Comparison of ENCODE assay signal across 17 cellular contexts in the genomic region with DNA sequence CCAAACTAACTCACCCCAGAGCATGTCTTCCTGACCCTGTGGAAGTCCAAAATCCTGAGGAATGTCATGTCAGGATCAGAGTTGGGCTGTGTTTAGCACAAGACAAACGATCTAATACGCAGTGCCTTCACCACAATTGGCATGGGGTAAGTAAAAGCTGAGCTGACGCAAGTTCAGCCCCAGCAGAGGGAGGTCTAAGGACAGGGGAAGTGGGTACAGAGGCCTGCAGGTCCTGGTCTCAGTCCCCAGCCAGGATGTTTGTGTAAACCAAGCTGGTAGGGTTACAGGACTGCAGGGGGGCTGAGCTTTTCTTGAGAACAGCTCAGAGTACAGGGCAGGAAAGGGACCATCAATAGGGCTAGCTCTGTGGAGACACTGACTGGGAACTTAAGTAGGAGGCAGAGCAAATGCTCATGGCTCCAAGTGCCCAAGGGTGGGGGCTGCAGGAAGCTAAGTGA. TPM values are rescaled to one million over a fixed set of nuclear protein-coding genes. Genes with fewer than 3 reads are reported as not detected.
DNase-seq lines count a peak whose midpoint lies in the region; ATAC-seq, FAIRE-seq and TF ChIP-seq lines count a peak whose summit lies in the region.
"Had no signal": no experiment of that assay in that cellular context is flagged by ENCODE, and none has a peak within 500 bp of the region (broad histone marks: within the 10 kb centered on the region; RNA-seq: fewer than 3 reads in every experiment).

No MANE protein-coding gene starts in this region.

- H3K23me2 ChIP-seq in H9 (ENCODE audit: insufficient read length, low read depth, low read length, poor library complexity, severe bottlenecking), result peaks cover 4% of the 10 kb centered on the region

- intact Hi-C loops in endothelial cell of umbilical vein (cut with micrococcal nuclease) (loop anchor here (1.0 to 5.0 kb wide), 2 partner anchors 9 to 88 kb away; no protein-coding TSS in a partner anchor), prostate gland (cut with DNase I) (no loop called here)

- no peak overlapping the region for H4K91ac ChIP-seq in H9 (ENCODE audit: insufficient read length, low read depth, low read length)

- no peak overlapping the region for H3T11ph ChIP-seq in H9 (ENCODE audit: low read length)

- H3K4me2 ChIP-seq in H9 (ENCODE audit: insufficient read depth, insufficient read length, low read length) (no peak overlapping the region), endothelial cell of umbilical vein (ENCODE audit: insufficient read depth, low read length) (peak overlapping the region; percentile 18), osteoblast (ENCODE audit: insufficient read depth, low read length) (no peak overlapping the region), MM.1S (ENCODE audit: low read depth, low read length) (no peak overlapping the region)

- no peak overlapping the region for H2BK20ac ChIP-seq in H9 (ENCODE audit: low read depth, low read length, poor library complexity, severe bottlenecking)

- peaks cover 22 to 32% of the 10 kb centered on the region in 2 experiments for H3K4me1 Mint-ChIP-seq in H9

- whole genome bisulfite sequencing in H9 (ENCODE audit: extremely low coverage, insufficient read length, low lambda C conversion rate), result no CpG with 5 or more reads among the region's 3 CpGs
- WGBS in prostate gland, result 73% methylated on average over 3 of the region's 3 CpGs

- no peaks in the 10 kb centered on the region for H3K79me2 ChIP-seq in H9 (ENCODE audit: insufficient read depth, low read length)
- H3K79me2 ChIP-seq in endothelial cell of umbilical vein (ENCODE audit: control insufficient read depth, insufficient read depth, low read length), result no peaks in the 10 kb centered on the region
- no peaks in the 10 kb centered on the region for H3K79me2 ChIP-seq in osteoblast (ENCODE audit: insufficient read depth, low read length)
- H3K79me2 ChIP-seq in MM.1S (ENCODE audit: low read length), result no peaks in the 10 kb centered on the region

- H2BK120ac ChIP-seq in H9 (ENCODE audit: low read depth, low read length, poor library complexity, severe bottlenecking), result no peak overlapping the region

- H2AK5ac ChIP-seq in H9 (ENCODE audit: insufficient read length, low read length), result no peak overlapping the region

- H3K9me3 ChIP-seq in H9 (ENCODE audit: control insufficient read depth, low read depth, low read length), result no peaks in the 10 kb centered on the region
- H3K9me3 ChIP-seq in endothelial cell of umbilical vein (replicated peaks; ENCODE audit: control insufficient read depth, insufficient read depth, low read length), result no peaks in the 10 kb centered on the region
- no peaks in the 10 kb centered on the region for H3K9me3 ChIP-seq in osteoblast (ENCODE audit: low read depth, low read length)
- no peaks in the 10 kb centered on the region for H3K9me3 ChIP-seq in MM.1S (replicated peaks; ENCODE audit: insufficient read depth, low read length)
- H3K9me3 ChIP-seq in prostate gland, result no peaks in the 10 kb centered on the region
- H3K9me3 ChIP-seq: testis had no signal

- no peaks in the 10 kb centered on the region for H3K9me3 Mint-ChIP-seq in H9
- H3K9me3 Mint-ChIP-seq: activated naive CD4-positive, alpha-beta T cell treated with anti-CD3 and anti-CD28 coated beads, Interleukin-2, amount 50 U/mL, for 72 hours; CD8-positive, alpha-beta T cell had no signal

- CTCF ChIA-PET in endothelial cell of umbilical vein (lab: Charles Lee), result interaction anchor here (0.7 to 3.6 kb wide), 16 partner anchors 8 to 263 kb away, joined by 3 to 41 read pairs (median 6); a partner anchor contains a TSS

- no peak overlapping the region for H3K4ac ChIP-seq in H9 (ENCODE audit: low read depth, low read length)

- no peak overlapping the region for H3K4me3 Mint-ChIP-seq in H9
- H3K4me3 Mint-ChIP-seq: CD8-positive, alpha-beta T cell had no signal

- H3K9ac ChIP-seq in H9 (ENCODE audit: extremely low read depth, insufficient read length, low read length), result no peak overlapping the region
- no peak overlapping the region for H3K9ac ChIP-seq in endothelial cell of umbilical vein (replicated peaks; ENCODE audit: extremely low read depth, insufficient read depth, low read length)
- no peak overlapping the region for H3K9ac ChIP-seq in MM.1S (ENCODE audit: low read length)

- no peak overlapping the region for H2AFZ ChIP-seq in H9 (ENCODE audit: low read length)
- peak overlapping the region; percentile 7 for H2AFZ ChIP-seq in endothelial cell of umbilical vein (ENCODE audit: low read depth, low read length)
- H2AFZ ChIP-seq in osteoblast (ENCODE audit: low read length), result no peak overlapping the region
- H2AFZ ChIP-seq in MM.1S (ENCODE audit: low read length), result no peak overlapping the region

- no peak overlapping the region for H4K5ac ChIP-seq in H9 (ENCODE audit: insufficient read length, low read depth, low read length)

- no peak overlapping the region for H2BK12ac ChIP-seq in H9 (ENCODE audit: insufficient read length, low read depth, low read length)

- no peak overlapping the region for H3K4me3 ChIP-seq in endothelial cell of umbilical vein (replicated peaks in 1 of 3; ENCODE audit: insufficient read depth in 1 of 3, low read depth in 1 of 3, low read length in 3 of 3)
- H3K4me3 ChIP-seq in osteoblast (ENCODE audit: insufficient read depth, low read length), result no peak overlapping the region
- no peak overlapping the region for H3K4me3 ChIP-seq in MM.1S (ENCODE audit: low read length)
- H3K4me3 ChIP-seq in prostate gland, result no peak overlapping the region
- H3K4me3 ChIP-seq: skin epidermis, testis had no signal

- H4K20me1 ChIP-seq in H9 (ENCODE audit: control insufficient read depth, insufficient read depth, insufficient read length) (no peaks in the 10 kb centered on the region), endothelial cell of umbilical vein (replicated peaks; ENCODE audit: control insufficient read depth, extremely low read depth, insufficient read depth, low read length) (no peaks in the 10 kb centered on the region), osteoblast (ENCODE audit: insufficient read depth, low read length) (peaks cover 20% of the 10 kb centered on the region), MM.1S (ENCODE audit: insufficient read depth, low read length) (no peaks in the 10 kb centered on the region)

- TF ChIP-seq CTCF in H9 (conservative IDR thresholded peaks at IDR 0.05) (no peak), endothelial cell of umbilical vein (IDR thresholded peaks at IDR 0.05; ENCODE audit: extremely low read depth in 1 of 2, insufficient read depth in 1 of 2, low read depth in 1 of 2, low read length in 2 of 2) (no peak), osteoblast (IDR thresholded peaks at IDR 0.05; ENCODE audit: extremely low read depth, low read depth, low read length) (no peak), MM.1S (IDR thresholded peaks at IDR 0.05; ENCODE audit: low read length) (no peak), prostate gland (IDR thresholded peaks at IDR 0.05) (no peak)

- no peaks in the 10 kb centered on the region for H3K9me1 ChIP-seq in endothelial cell of umbilical vein (replicated peaks; ENCODE audit: control insufficient read depth, extremely low read depth, insufficient read depth, low read length)

- in situ Hi-C loops in G401 (cut with HindIII; ENCODE audit: low sequenced_read_pairs), result no loop called here

- no peak overlapping the region for H4K8ac ChIP-seq in H9 (replicated peaks; ENCODE audit: insufficient read length, low read depth, low read length)

- dilution Hi-C loops in endothelial cell of umbilical vein (cut with MboI; ENCODE audit: extremely low pct_ligation_motif_present, low sequenced_read_pairs), result no loop called here

- H3K79me1 ChIP-seq in H9 (ENCODE audit: insufficient read depth, low read depth, low read length, poor library complexity, severe bottlenecking), result no peaks in the 10 kb centered on the region

- no peak for ATAC-seq in GM21526 (IDR thresholded peaks at IDR 0.05; ENCODE audit: low FRiP score, unreplicated experiment)
- ATAC-seq: activated naive CD4-positive, alpha-beta T cell treated with anti-CD3 and anti-CD28 coated beads, Interleukin-2, amount 50 U/mL, for 72 hours; CD8-positive, alpha-beta T cell had no signal

- no peak overlapping the region for H3K14ac ChIP-seq in H9 (ENCODE audit: insufficient read depth, low read length)

- no peak for FAIRE-seq in endothelial cell of umbilical vein (lab: Jason Lieb, UNC)
- FAIRE-seq: colon, G401.6 had no signal

- H3K27ac ChIP-seq in H9 (ENCODE audit: insufficient read length, low read depth, low read length), result no peak overlapping the region
- peak overlapping the region; percentile 71 for H3K27ac ChIP-seq in endothelial cell of umbilical vein (ENCODE audit: insufficient read depth, low read depth, low read length)
- no peak overlapping the region for H3K27ac ChIP-seq in osteoblast (ENCODE audit: low read depth, low read length)
- H3K27ac ChIP-seq in MM.1S (ENCODE audit: low read length), result no peak overlapping the region
- no peak overlapping the region for H3K27ac ChIP-seq in prostate gland
- H3K27ac ChIP-seq: skin epidermis, testis, VCaP had no signal

- TSS peak; percentile 58 for BruUV-seq in endothelial cell of umbilical vein (replicated peaks; lab: Mats Ljungman, UMichigan)

- TF ChIP-seq POLR2A in endothelial cell of umbilical vein (IDR thresholded peaks at IDR 0.05; ENCODE audit: low read depth, low read length) (no peak), prostate gland (IDR thresholded peaks at IDR 0.05) (no peak)

- H3K36me3 Mint-ChIP-seq in H9 (ENCODE audit: insufficient read depth in 1 of 3, low read depth in 3 of 3), result peaks cover 0 to 4% (median 0%) of the 10 kb centered on the region in 3 experiments; a peak in 1 of 7 replicates
- H3K36me3 Mint-ChIP-seq: activated naive CD4-positive, alpha-beta T cell treated with anti-CD3 and anti-CD28 coated beads, Interleukin-2, amount 50 U/mL, for 72 hours had no signal

- H3K27me3 Mint-ChIP-seq in H9 (ENCODE audit: low read depth), result peaks cover 9% of the 10 kb centered on the region

- H3K36me3 ChIP-seq in endothelial cell of umbilical vein (ENCODE audit: control insufficient read depth in 2 of 2, extremely low read depth in 1 of 2, insufficient read depth in 2 of 2, low read length in 2 of 2) (no peaks in the 10 kb centered on the region), osteoblast (ENCODE audit: insufficient read depth, low read length) (no peaks in the 10 kb centered on the region), MM.1S (replicated peaks; ENCODE audit: insufficient read depth, low read length) (no peaks in the 10 kb centered on the region), prostate gland (no peaks in the 10 kb centered on the region)

- peaks cover 3% of the 10 kb centered on the region; the same call in 1 of the 2 replicates for H3K4me1 ChIP-seq in H9 (ENCODE audit: insufficient read depth, low read length)
- H3K4me1 ChIP-seq in endothelial cell of umbilical vein (ENCODE audit: control insufficient read depth, extremely low read depth, insufficient read depth, low read length), result peaks cover 26% of the 10 kb centered on the region
- H3K4me1 ChIP-seq in osteoblast (ENCODE audit: insufficient read depth, low read length), result no peaks in the 10 kb centered on the region
- no peaks in the 10 kb centered on the region for H3K4me1 ChIP-seq in MM.1S (ENCODE audit: low read length)
- no peaks in the 10 kb centered on the region for H3K4me1 ChIP-seq in prostate gland (replicated peaks)

- peak; percentile 48 for DNase-seq in H9
- peak; percentile 78 for DNase-seq in NOMO-1 treated with DMSO at 0.1 percent for 48 hours (lab: John Stamatoyannopoulos, UW; ENCODE audit: unreplicated experiment)
- DNase-seq in endothelial cell of umbilical vein (ENCODE audit: low read depth, low spot score), result no peak
- peak; percentile 25 for DNase-seq in osteoblast (ENCODE audit: insufficient read length, low spot score, missing footprints)
- no peak for DNase-seq in G401 (ENCODE audit: low spot score)
- DNase-seq in MM.1S, result no peak
- no peak for DNase-seq in prostate gland (ENCODE audit: low spot score)
- DNase-seq: NCI-H526 treated with DMSO at 0.1 percent for 48 hours, SHP77 treated with DMSO at 0.1 percent for 48 hours had no signal

- H3K27me3 ChIP-seq in H9 (ENCODE audit: insufficient read depth, low read length) (no peaks in the 10 kb centered on the region), endothelial cell of umbilical vein (ENCODE audit: control insufficient read depth in 2 of 2, insufficient read depth in 2 of 2, low read length in 2 of 2) (no peaks in the 10 kb centered on the region), osteoblast (ENCODE audit: insufficient read depth, low read length) (no peaks in the 10 kb centered on the region), MM.1S (replicated peaks; ENCODE audit: insufficient read depth, low read length) (no peaks in the 10 kb centered on the region), prostate gland (replicated peaks; ENCODE audit: insufficient read depth) (no peaks in the 10 kb centered on the region)
- H3K27me3 ChIP-seq: testis had no signal

- no peak overlapping the region for H2BK15ac ChIP-seq in H9 (ENCODE audit: low read depth, low read length)

- no peak overlapping the region for H3K18ac ChIP-seq in H9 (ENCODE audit: insufficient read length, low read depth, low read length)

- H3K56ac ChIP-seq in H9 (ENCODE audit: insufficient read length, low read depth, low read length), result no peak overlapping the region

- H3K27ac Mint-ChIP-seq in H9, result peak overlapping the region in 2 of 3 experiments; percentile 21 to 61; a peak in 4 of 7 replicates
- H3K27ac Mint-ChIP-seq: CD8-positive, alpha-beta T cell had no signal

- H3F3A ChIP-seq in MM.1S (ENCODE audit: insufficient read depth, low read length), result no peaks in the 10 kb centered on the region

- H3K9me2 ChIP-seq in MM.1S (replicated peaks; ENCODE audit: insufficient read depth, low read length), result no peaks in the 10 kb centered on the region

- H2BK5ac ChIP-seq in H9 (ENCODE audit: insufficient read length, low read length), result no peak overlapping the region

- no peak overlapping the region for H3K23ac ChIP-seq in H9 (ENCODE audit: insufficient read length, low read depth, low read length)

- POLR2A ChIA-PET in endothelial cell of umbilical vein (lab: Charles Lee), result interaction anchor here (1.0 kb wide), 1 partner anchor 89 kb away, joined by 3 read pairs; no protein-coding TSS in a partner anchor

RNA-seq across cellular contexts. Expression of a gene that starts 5.3 kb away (rescaled TPM):
- total RNA-seq in H9 (2021), result 2.6 and 3.0 TPM in 2 replicates
- total RNA-seq in endothelial cell of umbilical vein, result 2.2 and 3.0 TPM in 2 replicates
- 0.36 and 0.65 TPM in 2 replicates for polyA plus RNA-seq in endothelial cell of umbilical vein
- 0.05 and 0.11 TPM in 2 replicates for polyA plus RNA-seq in endothelial cell of umbilical vein (2011; cell fraction: cytosol; rRNA removed)
- polyA plus RNA-seq in endothelial cell of umbilical vein (2011; cell fraction: nucleus; rRNA removed), result 3.6 and 3.8 TPM in 2 replicates
- polyA plus RNA-seq in endothelial cell of umbilical vein (2012), result 0.46 and 0.50 TPM in 2 replicates
- polyA minus RNA-seq in endothelial cell of umbilical vein, result 1.4 and 4.7 TPM in 2 replicates
- polyA minus RNA-seq in endothelial cell of umbilical vein (2011; cell fraction: cytosol; rRNA and poly(A)+ RNA removed), result not detected
- polyA minus RNA-seq in endothelial cell of umbilical vein (2011; cell fraction: nucleus; rRNA and poly(A)+ RNA removed), result 2.5 and 3.0 TPM in 2 replicates
- 0.88 and 1.4 TPM in 2 replicates for total RNA-seq in osteoblast
- total RNA-seq in G401 (2014; rRNA removed; shearing (Covaris generic)), result not detected in 2 replicates
- 1 to 10 TPM; 2.6 to 3.0 TPM for total RNA-seq in prostate gland

RNA-seq across cellular contexts. Expression of a gene that starts 30.7 kb away (rescaled TPM):
- 120 and 125 TPM in 2 replicates for total RNA-seq in H9 (2021)
- 113 and 118 TPM in 2 replicates for total RNA-seq in endothelial cell of umbilical vein
- polyA plus RNA-seq in endothelial cell of umbilical vein, result 21.6 and 30.8 TPM in 2 replicates
- 22.9 and 25.5 TPM in 2 replicates for polyA plus RNA-seq in endothelial cell of umbilical vein (2011; cell fraction: cytosol; rRNA removed)
- 212 and 252 TPM in 2 replicates for polyA plus RNA-seq in endothelial cell of umbilical vein (2011; cell fraction: nucleus; rRNA removed)
- polyA plus RNA-seq in endothelial cell of umbilical vein (2012), result 82.7 and 99.0 TPM in 2 replicates
- 84.4 and 102 TPM in 2 replicates for polyA minus RNA-seq in endothelial cell of umbilical vein
- polyA minus RNA-seq in endothelial cell of umbilical vein (2011; cell fraction: cytosol; rRNA and poly(A)+ RNA removed), result 23.2 TPM
- 122 and 181 TPM in 2 replicates for polyA minus RNA-seq in endothelial cell of umbilical vein (2011; cell fraction: nucleus; rRNA and poly(A)+ RNA removed)
- total RNA-seq in osteoblast, result 115 and 121 TPM in 2 replicates
- 56.1 and 67.4 TPM in 2 replicates for total RNA-seq in G401 (2014; rRNA removed; shearing (Covaris generic))
- 100 to 1,000 TPM in 1 of 2 donors, 10 to 100 TPM in 1; 82.5 to 143 TPM for total RNA-seq in prostate gland

Comparison
In these comparisons a context has a peak if more than half of its experiments do, and no peak if none do; other contexts are left out.
1. DNase-seq: peak in H9 (single experiment), NOMO-1 treated with DMSO at 0.1 percent for 48 hours (single experiment) and osteoblast (single experiment); none in endothelial cell of umbilical vein (single experiment), G401 (single experiment), MM.1S (single experiment) and prostate gland (single experiment).